ENCODE assay signal across 18 cellular contexts in the genomic region with DNA sequence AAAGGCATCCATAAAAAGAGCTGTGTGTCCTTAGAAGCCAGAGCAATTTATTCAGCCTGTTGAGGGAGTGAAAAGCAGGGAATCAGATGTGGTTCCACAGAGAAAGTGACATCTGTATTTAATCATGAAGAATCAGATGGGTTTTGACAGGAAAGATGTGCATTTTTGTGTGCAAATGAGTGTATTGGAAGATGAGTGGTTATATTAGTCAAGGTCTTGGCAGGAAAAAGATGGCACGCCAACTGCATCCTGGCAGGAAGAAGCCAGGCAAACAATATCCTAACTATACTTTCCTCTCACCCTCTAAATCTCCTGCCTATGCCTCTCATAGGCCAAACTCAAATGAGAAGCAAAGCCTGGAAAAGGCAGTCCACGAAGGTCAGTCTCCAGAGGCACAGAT. TPM values are rescaled to one million over a fixed set of nuclear protein-coding genes. Genes with fewer than 3 reads are reported as not detected.
A peak's percentile ranks its signal among the peaks of the same experiment; 100 is the strongest.
DNase-seq lines count a peak whose midpoint lies in the region; ATAC-seq and TF ChIP-seq lines count a peak whose summit lies in the region.
"Had no signal": no experiment of that assay in that cellular context is flagged by ENCODE, and none has a peak within 500 bp of the region (broad histone marks: within the 10 kb centered on the region; RNA-seq: fewer than 3 reads in every experiment).

No MANE protein-coding gene starts in this region.

- peaks cover 7% of the 10 kb centered on the region for H3K4me1 Mint-ChIP-seq in T-helper 17 cell
- H3K4me1 Mint-ChIP-seq: endodermal cell had no signal

- no peaks in the 10 kb centered on the region for H3F3A ChIP-seq in PC-3 (ENCODE audit: low read length, unreplicated experiment)

- no peaks in the 10 kb centered on the region for H3K4me1 ChIP-seq in PC-3 (ENCODE audit: insufficient read depth, low read length)
- peaks cover 8% of the 10 kb centered on the region for H3K4me1 ChIP-seq in fibroblast of lung (ENCODE audit: control insufficient read depth, extremely low read depth, insufficient read depth, low read length)
- H3K4me1 ChIP-seq: foreskin keratinocyte had no signal

- ATAC-seq in PC-3: peak; percentile 40; the same call in 1 of the 2 replicates
- no peak for ATAC-seq in T-helper 17 cell
- ATAC-seq: activated CD4-positive, CD25-positive, alpha-beta regulatory T cell treated with anti-CD3 and anti-CD28 coated beads, Interleukin-2, amount 50 U/mL, for 24 hours; activated naive CD4-positive, alpha-beta T cell treated with anti-CD3 and anti-CD28 coated beads, Interleukin-2, amount 50 U/mL, for 72 hours; foreskin keratinocyte; left ventricle myocardium superior had no signal

- H3K9ac ChIP-seq in PC-3 (ENCODE audit: low read length) (no peak overlapping the region), fibroblast of lung (ENCODE audit: insufficient read depth, low read length) (no peak overlapping the region)

- no peak for TF ChIP-seq CTCF in PC-3 (conservative IDR thresholded peaks at IDR 0.05; ENCODE audit: low read depth, low read length)
- TF ChIP-seq CTCF in fibroblast of lung (conservative IDR thresholded peaks at IDR 0.05 in 1 of 2, IDR thresholded peaks at IDR 0.05 in 1 of 2; ENCODE audit: low read depth in 1 of 2, low read length in 2 of 2): no peak

- BruUV-seq in PC-3 (replicated peaks; lab: Mats Ljungman, UMichigan): no TSS peak

- no peak overlapping the region for H3K4me3 Mint-ChIP-seq in T-helper 17 cell
- H3K4me3 Mint-ChIP-seq: endodermal cell, immature natural killer cell had no signal

- intact Hi-C loops in PC-3 (cut with micrococcal nuclease): no loop called here

- CTCF ChIA-PET in PC-3 (lab: Charles Lee): no interaction called here

- H3K79me2 ChIP-seq in PC-3 (ENCODE audit: low read length): no peaks in the 10 kb centered on the region
- no peaks in the 10 kb centered on the region for H3K79me2 ChIP-seq in fibroblast of lung (ENCODE audit: control insufficient read depth, insufficient read depth, low read length)

- H3K27me3 Mint-ChIP-seq in T-helper 17 cell: no peaks in the 10 kb centered on the region

- H3K36me3 Mint-ChIP-seq in T-helper 17 cell (ENCODE audit: low read depth): peaks cover 13% of the 10 kb centered on the region

- H4K20me1 ChIP-seq in PC-3 (ENCODE audit: low read length) (no peaks in the 10 kb centered on the region), fibroblast of lung (ENCODE audit: control insufficient read depth, extremely low read depth, insufficient read depth, low read length) (no peaks in the 10 kb centered on the region)

- no peaks in the 10 kb centered on the region for H3K36me3 ChIP-seq in PC-3 (ENCODE audit: low read depth, low read length)
- H3K36me3 ChIP-seq in fibroblast of lung (ENCODE audit: control insufficient read depth, insufficient read depth, low read length): no peaks in the 10 kb centered on the region

- DNase-seq in EL (peak; percentile 68), PC-3 (peak; percentile 16), fibroblast of lung (ENCODE audit: low read depth in 2 of 2) (peak; percentile 4 to 48), stromal cell of bone marrow (ENCODE audit: low read depth) (peak; percentile 85), T-helper 17 cell (no peak), DMS153 treated with DMSO at 0.1 percent for 48 hours (lab: John Stamatoyannopoulos, UW; ENCODE audit: unreplicated experiment) (no peak), HPDE6-E6E7 (ENCODE audit: extremely low spot score) (no peak), DMS 273 treated with DMSO at 0.1 percent for 48 hours (lab: John Stamatoyannopoulos, UW) (no peak)
- DNase-seq: DMS53, endodermal cell, foreskin keratinocyte, immature natural killer cell, left ventricle myocardium superior, NCI-H510A, spleen had no signal

- no peak overlapping the region for H3K4me2 ChIP-seq in PC-3 (ENCODE audit: low read length)
- peak overlapping the region; percentile 49 for H3K4me2 ChIP-seq in fibroblast of lung (ENCODE audit: extremely low read depth, insufficient read depth, low read length)

- no peak overlapping the region for H3K27ac Mint-ChIP-seq in T-helper 17 cell
- H3K27ac Mint-ChIP-seq: endodermal cell, immature natural killer cell had no signal

- H3K27ac ChIP-seq in PC-3 (ENCODE audit: low read length) (peak overlapping the region; percentile 27; the same call in 1 of the 2 replicates), fibroblast of lung (ENCODE audit: insufficient read depth, low read length) (peak overlapping the region; percentile 64)
- H3K27ac ChIP-seq: foreskin keratinocyte, RWPE1 had no signal

- H2AFZ ChIP-seq in PC-3 (ENCODE audit: low read length) (no peak overlapping the region), fibroblast of lung (ENCODE audit: low read length) (no peak overlapping the region)

- no peaks in the 10 kb centered on the region for H3K27me3 ChIP-seq in PC-3 (ENCODE audit: low read length)
- no peaks in the 10 kb centered on the region for H3K27me3 ChIP-seq in fibroblast of lung (ENCODE audit: control insufficient read depth, insufficient read depth, low read length)
- H3K27me3 ChIP-seq: foreskin keratinocyte, spleen had no signal

- no peaks in the 10 kb centered on the region for H3K9me2 ChIP-seq in PC-3 (replicated peaks; ENCODE audit: low read length)

- POLR2A ChIA-PET in PC-3 (lab: Charles Lee; ENCODE audit: unreplicated experiment): no interaction called here

- no peak overlapping the region for H3K4me3 ChIP-seq in PC-3 (ENCODE audit: low read length)
- H3K4me3 ChIP-seq in fibroblast of lung (replicated peaks in 1 of 4; ENCODE audit: control extremely low read depth in 1 of 4, insufficient read depth in 1 of 4, low read depth in 3 of 4, low read length in 4 of 4): no peak overlapping the region
- H3K4me3 ChIP-seq: spleen had no signal

- H3K9me3 ChIP-seq in PC-3 (ENCODE audit: low read length) (no peaks in the 10 kb centered on the region), fibroblast of lung (ENCODE audit: control insufficient read depth, insufficient read depth, low read depth, low read length) (no peaks in the 10 kb centered on the region), T-helper 17 cell (ENCODE audit: control insufficient read depth, low read length, poor library complexity, severe bottlenecking) (no peaks in the 10 kb centered on the region)

RNA-seq across cellular contexts. Expression of a gene that starts 59.1 kb away (rescaled TPM):
- total RNA-seq in PC-3 (2014; rRNA removed) (36.6 and 40.7 TPM in 2 replicates), fibroblast of lung (12.3 and 23.1 TPM in 2 replicates), T-helper 17 cell (10 to 100 TPM; 19.3 to 26.7 TPM)
- 16.2 and 34.6 TPM in 2 replicates for polyA plus RNA-seq in fibroblast of lung
- 16.9 and 35.9 TPM in 2 replicates for polyA plus RNA-seq in fibroblast of lung (2012)
- polyA minus RNA-seq in fibroblast of lung (ENCODE audit: low replicate concordance): 53.6 and 79.5 TPM in 2 replicates

Comparison
In these comparisons a context has a peak if more than half of its experiments do, and no peak if none do; other contexts are left out.
1. DNase-seq: peak in EL (single experiment), PC-3 (single experiment), fibroblast of lung (2 of 2) and stromal cell of bone marrow (single experiment); none in T-helper 17 cell (0 of 3), DMS153 treated with DMSO at 0.1 percent for 48 hours (single experiment), HPDE6-E6E7 (single experiment) and DMS 273 treated with DMSO at 0.1 percent for 48 hours (single experiment).